In the genomic region with DNA sequence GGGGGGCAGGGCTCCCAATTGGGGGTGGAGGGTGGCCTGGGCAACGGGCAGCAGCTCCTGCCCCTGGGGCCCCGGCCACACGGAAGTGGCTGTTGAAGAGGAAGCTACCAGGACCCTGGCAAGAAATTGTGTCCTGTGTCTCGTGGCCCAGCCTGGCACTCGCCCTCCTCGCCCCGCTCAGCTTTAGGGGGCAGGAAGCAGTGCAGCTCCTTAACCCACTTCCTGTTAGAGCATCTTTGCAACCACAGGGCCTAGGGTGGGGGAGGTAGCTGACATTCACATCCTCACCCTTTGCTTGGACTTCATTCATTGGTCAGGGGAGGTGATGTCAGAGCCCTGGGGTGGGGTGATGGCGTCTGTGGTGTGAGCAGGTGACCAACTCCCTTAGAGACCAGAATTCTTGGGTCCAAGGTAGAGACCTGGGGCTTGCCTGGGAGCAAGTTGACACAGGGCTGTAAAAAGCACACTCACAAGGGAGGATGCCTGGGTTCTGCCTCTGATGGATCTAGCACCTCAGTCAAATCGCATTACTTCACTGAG, we compare ENCODE assay signal across 9 cellular contexts. TPM values are rescaled to one million over a fixed set of nuclear protein-coding genes. Genes with fewer than 3 reads are reported as not detected.
DNase-seq lines count a peak whose midpoint lies in the region; ATAC-seq and TF ChIP-seq lines count a peak whose summit lies in the region.
"Had no signal": no experiment of that assay in that cellular context is flagged by ENCODE, and none has a peak within 500 bp of the region (broad histone marks: within the 10 kb centered on the region; RNA-seq: fewer than 3 reads in every experiment).

A gene with protein sequence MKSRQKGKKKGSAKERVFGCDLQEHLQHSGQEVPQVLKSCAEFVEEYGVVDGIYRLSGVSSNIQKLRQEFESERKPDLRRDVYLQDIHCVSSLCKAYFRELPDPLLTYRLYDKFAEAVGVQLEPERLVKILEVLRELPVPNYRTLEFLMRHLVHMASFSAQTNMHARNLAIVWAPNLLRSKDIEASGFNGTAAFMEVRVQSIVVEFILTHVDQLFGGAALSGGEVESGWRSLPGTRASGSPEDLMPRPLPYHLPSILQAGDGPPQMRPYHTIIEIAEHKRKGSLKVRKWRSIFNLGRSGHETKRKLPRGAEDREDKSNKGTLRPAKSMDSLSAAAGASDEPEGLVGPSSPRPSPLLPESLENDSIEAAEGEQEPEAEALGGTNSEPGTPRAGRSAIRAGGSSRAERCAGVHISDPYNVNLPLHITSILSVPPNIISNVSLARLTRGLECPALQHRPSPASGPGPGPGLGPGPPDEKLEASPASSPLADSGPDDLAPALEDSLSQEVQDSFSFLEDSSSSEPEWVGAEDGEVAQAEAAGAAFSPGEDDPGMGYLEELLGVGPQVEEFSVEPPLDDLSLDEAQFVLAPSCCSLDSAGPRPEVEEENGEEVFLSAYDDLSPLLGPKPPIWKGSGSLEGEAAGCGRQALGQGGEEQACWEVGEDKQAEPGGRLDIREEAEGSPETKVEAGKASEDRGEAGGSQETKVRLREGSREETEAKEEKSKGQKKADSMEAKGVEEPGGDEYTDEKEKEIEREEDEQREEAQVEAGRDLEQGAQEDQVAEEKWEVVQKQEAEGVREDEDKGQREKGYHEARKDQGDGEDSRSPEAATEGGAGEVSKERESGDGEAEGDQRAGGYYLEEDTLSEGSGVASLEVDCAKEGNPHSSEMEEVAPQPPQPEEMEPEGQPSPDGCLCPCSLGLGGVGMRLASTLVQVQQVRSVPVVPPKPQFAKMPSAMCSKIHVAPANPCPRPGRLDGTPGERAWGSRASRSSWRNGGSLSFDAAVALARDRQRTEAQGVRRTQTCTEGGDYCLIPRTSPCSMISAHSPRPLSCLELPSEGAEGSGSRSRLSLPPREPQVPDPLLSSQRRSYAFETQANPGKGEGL (minus strand): TSS at position 161 of the 540 bp plus-strand sequence. CDS start 267 bp downstream, outside the sequence.

- H3K4me1 ChIP-seq in psoas muscle = no peaks in the 10 kb centered on the region

- H3K27me3 ChIP-seq in dorsolateral prefrontal cortex (peaks cover 0 to 5% (median 0%) of the 10 kb centered on the region in 45 donors), psoas muscle (ENCODE audit: insufficient read depth in 3 of 3, low read length in 2 of 3) (peaks cover 0 to 5% (median 0%) of the 10 kb centered on the region in 3 donors)
- H3K27me3 ChIP-seq: cardiac muscle cell had no signal

- intact Hi-C loops in dorsolateral prefrontal cortex (cut with DNase I) = no loop called here
- intact Hi-C loops in psoas muscle (cut with DNase I) = loop anchor here in 1 of 2 donors (5.0 kb wide), 1 partner anchor 68 kb away; no protein-coding TSS in a partner anchor

- no peaks in the 10 kb centered on the region for H3K36me3 ChIP-seq in psoas muscle (ENCODE audit: insufficient read depth in 1 of 2, low read depth in 1 of 2)
- H3K36me3 ChIP-seq: cardiac muscle cell had no signal

- TF ChIP-seq CTCF in dorsolateral prefrontal cortex (IDR thresholded peaks at IDR 0.05 in 54 of 56, conservative IDR thresholded peaks at IDR 0.05 in 2 of 56; ENCODE audit: low read depth in 1 of 56, partially characterized antibody in 56 of 56) (no peak), psoas muscle (IDR thresholded peaks at IDR 0.05) (no peak)

- H3K27ac ChIP-seq in dorsolateral prefrontal cortex = peak within 1 kb of the TSS in 37 of 59 donors; percentile 4 to 79 (median 42)
- no peak within 1 kb of the TSS for H3K27ac ChIP-seq in psoas muscle
- H3K27ac ChIP-seq: cardiac muscle cell had no signal

- no peaks in the 10 kb centered on the region for H3K9me3 ChIP-seq in psoas muscle

- H3K4me3 ChIP-seq in dorsolateral prefrontal cortex (peak within 1 kb of the TSS in 45 of 59 donors; percentile 4 to 53 (median 31)), psoas muscle (peak within 1 kb of the TSS; percentile 49)
- H3K4me3 ChIP-seq: cardiac muscle cell had no signal

- WGBS in psoas muscle, 3 donors = 68 to 75% (median 74%) methylated on average over 9 of the region's 9 CpGs

- peak; percentile 70 for DNase-seq in activated CD4-positive, alpha-beta T cell treated with anti-CD3 and anti-CD28 coated beads for 1 hour
- DNase-seq in dorsolateral prefrontal cortex = peak in 5 of 10 donors; percentile 25 to 57 (median 43)
- peak; percentile 62 to 83 for DNase-seq in psoas muscle
- peak; percentile 67 for DNase-seq in ureter (ENCODE audit: low spot score)
- DNase-seq in kidney tubule cell (ENCODE audit: low spot score) = no peak
- no peak for DNase-seq in NCI-H1417 (lab: John Stamatoyannopoulos, UW)

- peak; percentile 84 for ATAC-seq in GM19372 (IDR thresholded peaks at IDR 0.05; ENCODE audit: low read depth, unreplicated experiment)
- ATAC-seq in HG03457 (IDR thresholded peaks at IDR 0.05; ENCODE audit: unreplicated experiment) = peak; percentile 58
- ATAC-seq in psoas muscle = peak; percentile 39 to 60 (median 49)

RNA-seq across cellular contexts. Expression of the gene that starts here (rescaled TPM):
- total RNA-seq in dorsolateral prefrontal cortex = 10 to 100 TPM in 1 of 120 experiments, 1 to 10 TPM in 116, under 1 TPM in 3; 0.67 to 13.9 (median 3.2) TPM
- total RNA-seq in psoas muscle = 1 to 10 TPM; 1.6 to 3.3 (median 1.8) TPM
- polyA plus RNA-seq in psoas muscle = under 1 TPM; 0.44 to 0.73 (median 0.47) TPM
- total RNA-seq in ureter = 12.1 TPM
- total RNA-seq: cardiac muscle cell had no signal

Comparison
In these comparisons a context has a peak if more than half of its experiments do, and no peak if none do; other contexts are left out.
1. DNase-seq: peak in activated CD4-positive, alpha-beta T cell treated with anti-CD3 and anti-CD28 coated beads for 1 hour (single experiment), psoas muscle (2 of 2) and ureter (single experiment); none in kidney tubule cell (single experiment) and NCI-H1417 (0 of 3).
2. Peak in every context shown above with its lines, with median percentiles within 50 percentile points of each other: ATAC-seq.